1 cellular context compared by ENCODE assay signal in the genomic region with DNA sequence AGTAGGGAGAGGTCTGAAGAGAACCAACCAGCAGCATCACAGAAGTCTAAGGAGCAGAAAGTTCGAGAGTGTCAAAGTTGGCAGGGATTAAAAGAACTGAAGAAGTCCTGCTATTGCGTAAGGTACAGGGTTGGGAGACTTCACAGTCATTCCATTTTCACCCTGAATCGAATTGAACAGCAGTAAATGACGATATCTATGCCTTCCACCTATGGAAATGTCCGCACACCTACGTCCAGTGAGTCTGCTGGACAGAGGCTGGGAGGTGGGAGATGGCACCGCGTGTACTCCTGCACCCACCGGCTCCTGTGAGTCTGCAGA.
TF ChIP-seq lines count a peak whose summit lies in the region.

No MANE protein-coding gene starts in this region.

TF ChIP-seq in HepG2, 621 proteins besides CTCF, POLR2A, EP300 and RAD21:
- no peak for TF ChIP-seq SRF (IDR thresholded peaks at IDR 0.05; ENCODE audit: low read depth, low read length)
- TF ChIP-seq, protein P1, sequence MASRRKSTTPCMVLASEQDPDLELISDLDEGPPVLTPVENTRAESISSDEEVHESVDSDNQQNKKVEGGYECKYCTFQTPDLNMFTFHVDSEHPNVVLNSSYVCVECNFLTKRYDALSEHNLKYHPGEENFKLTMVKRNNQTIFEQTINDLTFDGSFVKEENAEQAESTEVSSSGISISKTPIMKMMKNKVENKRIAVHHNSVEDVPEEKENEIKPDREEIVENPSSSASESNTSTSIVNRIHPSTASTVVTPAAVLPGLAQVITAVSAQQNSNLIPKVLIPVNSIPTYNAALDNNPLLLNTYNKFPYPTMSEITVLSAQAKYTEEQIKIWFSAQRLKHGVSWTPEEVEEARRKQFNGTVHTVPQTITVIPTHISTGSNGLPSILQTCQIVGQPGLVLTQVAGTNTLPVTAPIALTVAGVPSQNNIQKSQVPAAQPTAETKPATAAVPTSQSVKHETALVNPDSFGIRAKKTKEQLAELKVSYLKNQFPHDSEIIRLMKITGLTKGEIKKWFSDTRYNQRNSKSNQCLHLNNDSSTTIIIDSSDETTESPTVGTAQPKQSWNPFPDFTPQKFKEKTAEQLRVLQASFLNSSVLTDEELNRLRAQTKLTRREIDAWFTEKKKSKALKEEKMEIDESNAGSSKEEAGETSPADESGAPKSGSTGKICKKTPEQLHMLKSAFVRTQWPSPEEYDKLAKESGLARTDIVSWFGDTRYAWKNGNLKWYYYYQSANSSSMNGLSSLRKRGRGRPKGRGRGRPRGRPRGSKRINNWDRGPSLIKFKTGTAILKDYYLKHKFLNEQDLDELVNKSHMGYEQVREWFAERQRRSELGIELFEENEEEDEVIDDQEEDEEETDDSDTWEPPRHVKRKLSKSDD (CRISPR knock-in tag; IDR thresholded peaks at IDR 0.05; ENCODE audit: low read depth) = no peak
- no peak for TF ChIP-seq HNRNPH1 (optimal IDR thresholded peaks at IDR 0.05; ENCODE audit: low read depth, low read length)
- no peak for TF ChIP-seq ZNF891 (CRISPR knock-in tag; IDR thresholded peaks at IDR 0.05)
- no peak for TF ChIP-seq NCOR1 (IDR thresholded peaks at IDR 0.05; ENCODE audit: borderline replicate concordance, low read length)
- no peak for TF ChIP-seq ZFYVE20 (CRISPR knock-in tag; IDR thresholded peaks at IDR 0.05; ENCODE audit: borderline replicate concordance, low read depth)
- no peak for TF ChIP-seq ZNF451 (CRISPR knock-in tag; IDR thresholded peaks at IDR 0.05)
- TF ChIP-seq, protein P2, sequence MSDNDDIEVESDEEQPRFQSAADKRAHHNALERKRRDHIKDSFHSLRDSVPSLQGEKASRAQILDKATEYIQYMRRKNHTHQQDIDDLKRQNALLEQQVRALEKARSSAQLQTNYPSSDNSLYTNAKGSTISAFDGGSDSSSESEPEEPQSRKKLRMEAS (IDR thresholded peaks at IDR 0.05) = no peak
- TF ChIP-seq SMAD1 (CRISPR knock-in tag; IDR thresholded peaks at IDR 0.05; ENCODE audit: borderline replicate concordance, low read depth) = no peak
